In the genomic region with DNA sequence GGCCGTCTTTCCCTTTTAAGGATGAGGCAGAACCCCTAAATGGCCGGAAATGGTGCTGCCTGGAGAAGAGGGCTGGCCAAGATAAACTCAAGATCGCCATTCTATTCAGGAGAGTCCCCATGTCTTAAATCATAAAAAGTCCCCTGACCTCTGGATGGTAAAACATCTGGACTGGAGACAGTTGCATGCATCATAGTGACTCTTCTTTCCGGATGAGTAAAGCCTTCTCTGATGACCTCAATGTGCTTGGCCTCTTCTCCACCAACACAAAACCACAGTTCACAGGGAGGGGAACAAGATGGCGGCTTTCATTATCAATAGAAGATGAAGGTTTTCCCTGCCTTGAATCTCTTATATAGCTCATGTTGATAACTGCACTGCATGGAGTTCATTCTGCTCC, we compare ENCODE assay signal across 1 cellular context.
TF ChIP-seq lines count a peak whose summit lies in the region.

No MANE protein-coding gene starts in this region.

TF ChIP-seq in GM12878, 131 proteins besides CTCF, POLR2A, EP300 and RAD21 (continued from another document):
- TF ChIP-seq, protein P1, sequence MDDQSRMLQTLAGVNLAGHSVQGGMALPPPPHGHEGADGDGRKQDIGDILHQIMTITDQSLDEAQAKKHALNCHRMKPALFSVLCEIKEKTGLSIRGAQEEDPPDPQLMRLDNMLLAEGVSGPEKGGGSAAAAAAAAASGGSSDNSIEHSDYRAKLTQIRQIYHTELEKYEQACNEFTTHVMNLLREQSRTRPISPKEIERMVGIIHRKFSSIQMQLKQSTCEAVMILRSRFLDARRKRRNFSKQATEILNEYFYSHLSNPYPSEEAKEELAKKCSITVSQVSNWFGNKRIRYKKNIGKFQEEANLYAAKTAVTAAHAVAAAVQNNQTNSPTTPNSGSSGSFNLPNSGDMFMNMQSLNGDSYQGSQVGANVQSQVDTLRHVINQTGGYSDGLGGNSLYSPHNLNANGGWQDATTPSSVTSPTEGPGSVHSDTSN (IDR thresholded peaks at IDR 0.05; ENCODE audit: insufficient replicate concordance, low read depth, low read length): no peak
- TF ChIP-seq ZSCAN29 (IDR thresholded peaks at IDR 0.05): no peak
- TF ChIP-seq, protein P2, sequence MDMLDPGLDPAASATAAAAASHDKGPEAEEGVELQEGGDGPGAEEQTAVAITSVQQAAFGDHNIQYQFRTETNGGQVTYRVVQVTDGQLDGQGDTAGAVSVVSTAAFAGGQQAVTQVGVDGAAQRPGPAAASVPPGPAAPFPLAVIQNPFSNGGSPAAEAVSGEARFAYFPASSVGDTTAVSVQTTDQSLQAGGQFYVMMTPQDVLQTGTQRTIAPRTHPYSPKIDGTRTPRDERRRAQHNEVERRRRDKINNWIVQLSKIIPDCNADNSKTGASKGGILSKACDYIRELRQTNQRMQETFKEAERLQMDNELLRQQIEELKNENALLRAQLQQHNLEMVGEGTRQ (IDR thresholded peaks at IDR 0.05; ENCODE audit: borderline replicate concordance, low read depth, low read length): no peak
- TF ChIP-seq HDGF (IDR thresholded peaks at IDR 0.05): no peak
- TF ChIP-seq PML (IDR thresholded peaks at IDR 0.05; ENCODE audit: low read length): peak; percentile 36; the same call in 1 of the 2 replicates
- TF ChIP-seq TCF12 (IDR thresholded peaks at IDR 0.05; ENCODE audit: low read depth, low read length): peak; percentile 42; the same call in 1 of the 2 replicates
- TF ChIP-seq SMC3 (IDR thresholded peaks at IDR 0.05; ENCODE audit: borderline replicate concordance, low read length): no peak
- no peak for TF ChIP-seq MTA3 (IDR thresholded peaks at IDR 0.05; ENCODE audit: borderline replicate concordance, low read length)
- TF ChIP-seq HDAC6 (IDR thresholded peaks at IDR 0.05; ENCODE audit: unreplicated experiment): no peak
- no peak for TF ChIP-seq MEF2B (IDR thresholded peaks at IDR 0.05; ENCODE audit: partially characterized antibody, poor library complexity, severe bottlenecking)
- no peak for TF ChIP-seq EZH2 (IDR thresholded peaks at IDR 0.05; ENCODE audit: borderline replicate concordance, control insufficient read depth, low read depth, low read length)
- TF ChIP-seq CHD4 (IDR thresholded peaks at IDR 0.05): no peak
- no peak for TF ChIP-seq BRCA1 (IDR thresholded peaks at IDR 0.05; ENCODE audit: low read depth, low read length)
- TF ChIP-seq NR2C2 (IDR thresholded peaks at IDR 0.05; ENCODE audit: borderline replicate concordance, control insufficient read depth, insufficient read length, low read depth): no peak
- TF ChIP-seq POLR2AphosphoS2 (IDR thresholded peaks at IDR 0.05; ENCODE audit: low read depth, low read length): no peak
- peak; percentile 19; the same call in 1 of the 2 replicates for TF ChIP-seq ATF7 (IDR thresholded peaks at IDR 0.05; ENCODE audit: low read depth)
- TF ChIP-seq, protein P3, sequence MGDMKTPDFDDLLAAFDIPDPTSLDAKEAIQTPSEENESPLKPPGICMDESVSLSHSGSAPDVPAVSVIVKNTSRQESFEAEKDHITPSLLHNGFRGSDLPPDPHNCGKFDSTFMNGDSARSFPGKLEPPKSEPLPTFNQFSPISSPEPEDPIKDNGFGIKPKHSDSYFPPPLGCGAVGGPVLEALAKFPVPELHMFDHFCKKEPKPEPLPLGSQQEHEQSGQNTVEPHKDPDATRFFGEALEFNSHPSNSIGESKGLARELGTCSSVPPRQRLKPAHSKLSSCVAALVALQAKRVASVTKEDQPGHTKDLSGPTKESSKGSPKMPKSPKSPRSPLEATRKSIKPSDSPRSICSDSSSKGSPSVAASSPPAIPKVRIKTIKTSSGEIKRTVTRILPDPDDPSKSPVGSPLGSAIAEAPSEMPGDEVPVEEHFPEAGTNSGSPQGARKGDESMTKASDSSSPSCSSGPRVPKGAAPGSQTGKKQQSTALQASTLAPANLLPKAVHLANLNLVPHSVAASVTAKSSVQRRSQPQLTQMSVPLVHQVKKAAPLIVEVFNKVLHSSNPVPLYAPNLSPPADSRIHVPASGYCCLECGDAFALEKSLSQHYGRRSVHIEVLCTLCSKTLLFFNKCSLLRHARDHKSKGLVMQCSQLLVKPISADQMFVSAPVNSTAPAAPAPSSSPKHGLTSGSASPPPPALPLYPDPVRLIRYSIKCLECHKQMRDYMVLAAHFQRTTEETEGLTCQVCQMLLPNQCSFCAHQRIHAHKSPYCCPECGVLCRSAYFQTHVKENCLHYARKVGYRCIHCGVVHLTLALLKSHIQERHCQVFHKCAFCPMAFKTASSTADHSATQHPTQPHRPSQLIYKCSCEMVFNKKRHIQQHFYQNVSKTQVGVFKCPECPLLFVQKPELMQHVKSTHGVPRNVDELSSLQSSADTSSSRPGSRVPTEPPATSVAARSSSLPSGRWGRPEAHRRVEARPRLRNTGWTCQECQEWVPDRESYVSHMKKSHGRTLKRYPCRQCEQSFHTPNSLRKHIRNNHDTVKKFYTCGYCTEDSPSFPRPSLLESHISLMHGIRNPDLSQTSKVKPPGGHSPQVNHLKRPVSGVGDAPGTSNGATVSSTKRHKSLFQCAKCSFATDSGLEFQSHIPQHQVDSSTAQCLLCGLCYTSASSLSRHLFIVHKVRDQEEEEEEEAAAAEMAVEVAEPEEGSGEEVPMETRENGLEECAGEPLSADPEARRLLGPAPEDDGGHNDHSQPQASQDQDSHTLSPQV (IDR thresholded peaks at IDR 0.05): no peak
- TF ChIP-seq GATAD2B (conservative IDR thresholded peaks at IDR 0.05; ENCODE audit: low read depth): no peak
- no peak for TF ChIP-seq NBN (IDR thresholded peaks at IDR 0.05)
- no peak for TF ChIP-seq NR2C1 (IDR thresholded peaks at IDR 0.05)
- peak; percentile 59 for TF ChIP-seq JUNB (IDR thresholded peaks at IDR 0.05)
- TF ChIP-seq BHLHE40 (IDR thresholded peaks at IDR 0.05; ENCODE audit: borderline replicate concordance in 1 of 2, low read depth in 2 of 2, low read length in 1 of 2): no peak
- TF ChIP-seq ZNF217 (IDR thresholded peaks at IDR 0.05): no peak
- no peak for TF ChIP-seq WRNIP1 (IDR thresholded peaks at IDR 0.05; ENCODE audit: borderline replicate concordance, low read depth, low read length)
- TF ChIP-seq, protein P4, sequence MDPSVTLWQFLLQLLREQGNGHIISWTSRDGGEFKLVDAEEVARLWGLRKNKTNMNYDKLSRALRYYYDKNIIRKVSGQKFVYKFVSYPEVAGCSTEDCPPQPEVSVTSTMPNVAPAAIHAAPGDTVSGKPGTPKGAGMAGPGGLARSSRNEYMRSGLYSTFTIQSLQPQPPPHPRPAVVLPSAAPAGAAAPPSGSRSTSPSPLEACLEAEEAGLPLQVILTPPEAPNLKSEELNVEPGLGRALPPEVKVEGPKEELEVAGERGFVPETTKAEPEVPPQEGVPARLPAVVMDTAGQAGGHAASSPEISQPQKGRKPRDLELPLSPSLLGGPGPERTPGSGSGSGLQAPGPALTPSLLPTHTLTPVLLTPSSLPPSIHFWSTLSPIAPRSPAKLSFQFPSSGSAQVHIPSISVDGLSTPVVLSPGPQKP (IDR thresholded peaks at IDR 0.05; ENCODE audit: low read depth, low read length): no peak
- no peak for TF ChIP-seq IRF4 (IDR thresholded peaks at IDR 0.05; ENCODE audit: low read depth, low read length)
- TF ChIP-seq MXI1 (IDR thresholded peaks at IDR 0.05; ENCODE audit: low read depth, low read length): no peak
- no peak for TF ChIP-seq SIN3A (IDR thresholded peaks at IDR 0.05; ENCODE audit: low read depth, low read length)
- no peak for TF ChIP-seq TBL1XR1 (IDR thresholded peaks at IDR 0.05; ENCODE audit: low read depth, low read length)
- TF ChIP-seq JUND (IDR thresholded peaks at IDR 0.05; ENCODE audit: low read depth, low read length): no peak
- TF ChIP-seq RB1 (IDR thresholded peaks at IDR 0.05; ENCODE audit: borderline replicate concordance): no peak
- TF ChIP-seq, protein P5, sequence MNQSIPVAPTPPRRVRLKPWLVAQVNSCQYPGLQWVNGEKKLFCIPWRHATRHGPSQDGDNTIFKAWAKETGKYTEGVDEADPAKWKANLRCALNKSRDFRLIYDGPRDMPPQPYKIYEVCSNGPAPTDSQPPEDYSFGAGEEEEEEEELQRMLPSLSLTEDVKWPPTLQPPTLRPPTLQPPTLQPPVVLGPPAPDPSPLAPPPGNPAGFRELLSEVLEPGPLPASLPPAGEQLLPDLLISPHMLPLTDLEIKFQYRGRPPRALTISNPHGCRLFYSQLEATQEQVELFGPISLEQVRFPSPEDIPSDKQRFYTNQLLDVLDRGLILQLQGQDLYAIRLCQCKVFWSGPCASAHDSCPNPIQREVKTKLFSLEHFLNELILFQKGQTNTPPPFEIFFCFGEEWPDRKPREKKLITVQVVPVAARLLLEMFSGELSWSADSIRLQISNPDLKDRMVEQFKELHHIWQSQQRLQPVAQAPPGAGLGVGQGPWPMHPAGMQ (IDR thresholded peaks at IDR 0.05; ENCODE audit: borderline replicate concordance): no peak
- TF ChIP-seq NFIC (IDR thresholded peaks at IDR 0.05; ENCODE audit: low read depth, low read length): peak; percentile 76; the same call in 1 of the 2 replicates
- TF ChIP-seq, protein P6, sequence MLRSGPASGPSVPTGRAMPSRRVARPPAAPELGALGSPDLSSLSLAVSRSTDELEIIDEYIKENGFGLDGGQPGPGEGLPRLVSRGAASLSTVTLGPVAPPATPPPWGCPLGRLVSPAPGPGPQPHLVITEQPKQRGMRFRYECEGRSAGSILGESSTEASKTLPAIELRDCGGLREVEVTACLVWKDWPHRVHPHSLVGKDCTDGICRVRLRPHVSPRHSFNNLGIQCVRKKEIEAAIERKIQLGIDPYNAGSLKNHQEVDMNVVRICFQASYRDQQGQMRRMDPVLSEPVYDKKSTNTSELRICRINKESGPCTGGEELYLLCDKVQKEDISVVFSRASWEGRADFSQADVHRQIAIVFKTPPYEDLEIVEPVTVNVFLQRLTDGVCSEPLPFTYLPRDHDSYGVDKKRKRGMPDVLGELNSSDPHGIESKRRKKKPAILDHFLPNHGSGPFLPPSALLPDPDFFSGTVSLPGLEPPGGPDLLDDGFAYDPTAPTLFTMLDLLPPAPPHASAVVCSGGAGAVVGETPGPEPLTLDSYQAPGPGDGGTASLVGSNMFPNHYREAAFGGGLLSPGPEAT (IDR thresholded peaks at IDR 0.05; ENCODE audit: low read depth): no peak
- TF ChIP-seq STAT3 (IDR thresholded peaks at IDR 0.05; ENCODE audit: low read depth, low read length): no peak
- TF ChIP-seq GABPA (IDR thresholded peaks at IDR 0.05; ENCODE audit: low read depth): no peak
- TF ChIP-seq NR2F1 (conservative IDR thresholded peaks at IDR 0.05): 0 out of 2 replicates have a peak, but pooled peaks have one; percentile 39
- no peak for TF ChIP-seq TARDBP (IDR thresholded peaks at IDR 0.05; ENCODE audit: borderline replicate concordance)
- TF ChIP-seq, protein P7, sequence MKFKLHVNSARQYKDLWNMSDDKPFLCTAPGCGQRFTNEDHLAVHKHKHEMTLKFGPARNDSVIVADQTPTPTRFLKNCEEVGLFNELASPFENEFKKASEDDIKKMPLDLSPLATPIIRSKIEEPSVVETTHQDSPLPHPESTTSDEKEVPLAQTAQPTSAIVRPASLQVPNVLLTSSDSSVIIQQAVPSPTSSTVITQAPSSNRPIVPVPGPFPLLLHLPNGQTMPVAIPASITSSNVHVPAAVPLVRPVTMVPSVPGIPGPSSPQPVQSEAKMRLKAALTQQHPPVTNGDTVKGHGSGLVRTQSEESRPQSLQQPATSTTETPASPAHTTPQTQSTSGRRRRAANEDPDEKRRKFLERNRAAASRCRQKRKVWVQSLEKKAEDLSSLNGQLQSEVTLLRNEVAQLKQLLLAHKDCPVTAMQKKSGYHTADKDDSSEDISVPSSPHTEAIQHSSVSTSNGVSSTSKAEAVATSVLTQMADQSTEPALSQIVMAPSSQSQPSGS (IDR thresholded peaks at IDR 0.05; ENCODE audit: low read length): no peak
- no peak for TF ChIP-seq PAX5 (IDR thresholded peaks at IDR 0.05; ENCODE audit: borderline replicate concordance, low read depth, low read length)
- peak; percentile 77; the same call in 1 of the 2 replicates for TF ChIP-seq CREB1 (IDR thresholded peaks at IDR 0.05; ENCODE audit: low read depth)
